1 cellular context compared by ENCODE assay signal in genomic region chr4:3479358-3480101, GRCh38.
TF ChIP-seq lines count a peak whose summit lies in the region.

No MANE protein-coding gene starts in this region.

TF ChIP-seq in HepG2, 621 proteins besides CTCF, POLR2A, EP300 and RAD21:
- TF ChIP-seq POLR2G (IDR thresholded peaks at IDR 0.05; ENCODE audit: low read depth, low read length) = no peak
- no peak for TF ChIP-seq CAMTA2 (CRISPR knock-in tag; IDR thresholded peaks at IDR 0.05; ENCODE audit: borderline replicate concordance)
- no peak for TF ChIP-seq ZNF687 (CRISPR knock-in tag; IDR thresholded peaks at IDR 0.05)
- TF ChIP-seq TCF7L2 (IDR thresholded peaks at IDR 0.05; ENCODE audit: low read depth, low read length) = no peak
- no peak for TF ChIP-seq ZNF850 (CRISPR knock-in tag; conservative IDR thresholded peaks at IDR 0.05)
- TF ChIP-seq ZFP62 (CRISPR knock-in tag; IDR thresholded peaks at IDR 0.05) = no peak
- no peak for TF ChIP-seq ZNF878 (CRISPR knock-in tag; IDR thresholded peaks at IDR 0.05)
- no peak for TF ChIP-seq PITX1 (CRISPR knock-in tag; IDR thresholded peaks at IDR 0.05)
- no peak for TF ChIP-seq ZNF7 (CRISPR knock-in tag; IDR thresholded peaks at IDR 0.05)
- TF ChIP-seq UBTF (CRISPR knock-in tag; IDR thresholded peaks at IDR 0.05) = no peak
- no peak for TF ChIP-seq ZNF577 (CRISPR knock-in tag; IDR thresholded peaks at IDR 0.05; ENCODE audit: borderline replicate concordance, low read depth)
- TF ChIP-seq ZFP37 (CRISPR knock-in tag; IDR thresholded peaks at IDR 0.05; ENCODE audit: borderline replicate concordance) = no peak
- no peak for TF ChIP-seq ZNF646 (CRISPR knock-in tag; IDR thresholded peaks at IDR 0.05)
- TF ChIP-seq ZNF644 (CRISPR knock-in tag; IDR thresholded peaks at IDR 0.05; ENCODE audit: low read depth) = no peak
- no peak for TF ChIP-seq ZNF362 (CRISPR knock-in tag; IDR thresholded peaks at IDR 0.05; ENCODE audit: borderline replicate concordance)
- no peak for TF ChIP-seq ZNF580 (CRISPR knock-in tag; IDR thresholded peaks at IDR 0.05; ENCODE audit: borderline replicate concordance, low read depth)
- no peak for TF ChIP-seq ZNF780A (CRISPR knock-in tag; IDR thresholded peaks at IDR 0.05)
- TF ChIP-seq AKAP8 (CRISPR knock-in tag; IDR thresholded peaks at IDR 0.05) = no peak
- TF ChIP-seq ATF5 (CRISPR knock-in tag; IDR thresholded peaks at IDR 0.05; ENCODE audit: low read depth) = no peak
